Comparison of ENCODE assay signal across 17 cellular contexts in the genomic region with DNA sequence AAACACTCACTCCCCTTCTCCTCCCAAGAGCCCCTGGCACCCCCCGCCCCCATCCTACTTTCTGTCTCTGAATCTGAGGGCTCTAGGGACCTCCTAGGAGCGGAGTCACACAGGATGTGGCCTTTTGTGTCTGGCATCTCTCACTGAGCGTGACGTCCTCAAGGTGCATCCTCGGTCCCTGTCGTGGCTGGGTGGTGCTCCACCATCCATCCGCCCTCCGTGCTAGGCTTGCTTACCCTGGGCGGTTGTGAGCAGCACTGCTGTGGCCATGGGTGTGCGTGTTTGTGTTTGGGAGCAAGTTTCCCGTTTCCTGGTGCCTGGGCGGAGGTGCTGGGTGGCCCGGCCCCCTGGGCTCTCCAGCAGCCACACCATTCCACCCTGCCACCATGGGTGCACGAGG.
DNase-seq lines count a peak whose midpoint lies in the region; ATAC-seq, FAIRE-seq and TF ChIP-seq lines count a peak whose summit lies in the region.
"Had no signal": no experiment of that assay in that cellular context is flagged by ENCODE, and none has a peak within 500 bp of the region (broad histone marks: within the 10 kb centered on the region; RNA-seq: fewer than 3 reads in every experiment).

No MANE protein-coding gene starts in this region.

- no peak overlapping the region for H3K4me3 Mint-ChIP-seq in activated naive CD8-positive, alpha-beta T cell treated with anti-CD3 and anti-CD28 coated beads, Interleukin-2, amount 50 U/mL, for 24 hours

- H3K27ac Mint-ChIP-seq in activated naive CD8-positive, alpha-beta T cell treated with anti-CD3 and anti-CD28 coated beads, Interleukin-2, amount 50 U/mL, for 24 hours, result peak overlapping the region; percentile 42

- peak; percentile 47 for ATAC-seq in HG03196 (IDR thresholded peaks at IDR 0.05; ENCODE audit: unreplicated experiment)
- peak; percentile 41 for ATAC-seq in activated naive CD8-positive, alpha-beta T cell treated with anti-CD3 and anti-CD28 coated beads, Interleukin-2, amount 50 U/mL, for 24 hours
- ATAC-seq in GM18505 (IDR thresholded peaks at IDR 0.05; ENCODE audit: unreplicated experiment), result no peak
- ATAC-seq: body of pancreas, gastrocnemius medialis had no signal

- H3K4me1 Mint-ChIP-seq in activated naive CD8-positive, alpha-beta T cell treated with anti-CD3 and anti-CD28 coated beads, Interleukin-2, amount 50 U/mL, for 24 hours, result peaks cover 9% of the 10 kb centered on the region

- H3K9me3 Mint-ChIP-seq in activated naive CD8-positive, alpha-beta T cell treated with anti-CD3 and anti-CD28 coated beads, Interleukin-2, amount 50 U/mL, for 24 hours, result no peaks in the 10 kb centered on the region

- FAIRE-seq in GM18507 (lab: Jason Lieb, UNC), result peak; percentile 82

- TF ChIP-seq POLR2A in GM18505 (IDR thresholded peaks at IDR 0.05; ENCODE audit: borderline replicate concordance, extremely low read depth, insufficient read depth, insufficient read length), result no peak

- H3K36me3 Mint-ChIP-seq in activated naive CD8-positive, alpha-beta T cell treated with anti-CD3 and anti-CD28 coated beads, Interleukin-2, amount 50 U/mL, for 24 hours (ENCODE audit: low read depth), result peaks cover 34% of the 10 kb centered on the region

- DNase-seq in GM18507 (ENCODE audit: extremely low spot score, insufficient read length, low read depth), result no peak
- no peak for DNase-seq in activated naive CD8-positive, alpha-beta T cell treated with anti-CD3 and anti-CD28 coated beads, Interleukin-2, amount 50 U/mL, for 24 hours
- DNase-seq in stimulated activated CD8-positive, alpha-beta memory T cell treated with anti-CD3 and anti-CD28 coated beads, Interleukin-4, amount 100 ng/mL, for 48 hours, result peak; percentile 43
- DNase-seq in DMS114 treated with DMSO at 0.1 percent for 48 hours (lab: John Stamatoyannopoulos, UW; ENCODE audit: unreplicated experiment), result no peak
- DNase-seq in GF-D8 (lab: John Stamatoyannopoulos, UW), result no peak
- DNase-seq: body of pancreas; COR-L47; effector CD8-positive, alpha-beta T cell; gastrocnemius medialis; GM23248; islet precursor cell; NCI-H1436; retina; SHP77; substantia nigra had no signal

- no peaks in the 10 kb centered on the region for H3K27me3 Mint-ChIP-seq in activated naive CD8-positive, alpha-beta T cell treated with anti-CD3 and anti-CD28 coated beads, Interleukin-2, amount 50 U/mL, for 24 hours
